15 cellular contexts compared by ENCODE assay signal in the genomic region with DNA sequence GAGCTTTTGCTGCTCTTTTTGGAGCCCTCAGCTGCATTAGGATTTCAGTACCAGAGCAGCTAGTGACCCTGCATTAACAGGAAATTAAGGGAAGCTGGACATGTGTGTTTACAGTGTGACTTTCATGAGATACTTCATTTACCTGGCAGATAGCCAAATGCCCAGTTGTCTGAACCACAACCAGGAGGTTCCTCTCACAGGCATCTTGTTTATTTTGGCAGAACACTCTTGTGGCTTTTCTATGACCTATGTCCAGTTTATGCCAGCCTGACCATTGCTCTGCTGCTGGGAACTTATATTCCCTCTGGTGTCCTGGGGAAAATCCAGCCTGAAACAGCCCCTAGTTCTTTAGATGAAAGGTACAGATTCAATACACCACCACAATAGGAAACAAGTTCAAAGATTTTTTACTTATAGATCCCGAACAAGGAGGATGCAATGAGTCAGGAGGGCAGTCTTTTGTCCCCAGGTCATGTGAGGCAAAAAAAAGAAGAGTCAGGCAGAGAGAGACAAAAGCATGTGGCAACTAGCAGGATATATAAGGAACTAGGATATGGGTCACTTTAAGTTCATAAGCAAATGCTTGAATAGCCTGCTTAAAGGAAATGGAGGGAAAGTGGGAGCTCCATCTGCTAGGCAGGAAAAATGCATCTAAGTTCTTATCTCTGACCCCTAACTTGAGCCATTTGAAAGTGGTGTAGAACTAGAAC.
DNase-seq lines count a peak whose midpoint lies in the region; ATAC-seq, FAIRE-seq and TF ChIP-seq lines count a peak whose summit lies in the region.
"Had no signal": no experiment of that assay in that cellular context is flagged by ENCODE, and none has a peak within 500 bp of the region (broad histone marks: within the 10 kb centered on the region; RNA-seq: fewer than 3 reads in every experiment).

No MANE protein-coding gene starts in this region.

- H3K9ac ChIP-seq in liver (ENCODE audit: low read depth in 1 of 2, low read length in 2 of 2) = no peak overlapping the region
- no peak overlapping the region for H3K9ac ChIP-seq in HepG2 (ENCODE audit: insufficient read depth, low read depth, low read length)
- no peak overlapping the region for H3K9ac ChIP-seq in GM23248

- 11% methylated on average over 1 of the region's 1 CpG for WGBS in liver
- WGBS in HepG2 (ENCODE audit: low lambda C conversion rate) = 4% methylated on average over 1 of the region's 1 CpG
- 7 to 11% methylated on average over 1 of the region's 1 CpG for WGBS in GM23248 (ENCODE audit: low coverage in 1 of 2, low lambda C conversion rate in 2 of 2, missing lambda C conversion rate in 2 of 2), 2 experiments

- H3K4me1 ChIP-seq in liver (ENCODE audit: control insufficient read depth in 4 of 4, insufficient read depth in 4 of 4, low read length in 3 of 4) (peaks cover 8 to 43% (median 20%) of the 10 kb centered on the region in 4 donors), HepG2 (ENCODE audit: insufficient read depth, low read length) (no peaks in the 10 kb centered on the region), GM23248 (ENCODE audit: insufficient read depth) (no peaks in the 10 kb centered on the region)
- H3K4me1 ChIP-seq: left ventricle myocardium inferior had no signal

- H3K36me3 ChIP-seq in liver (ENCODE audit: control insufficient read depth in 4 of 4, insufficient read depth in 3 of 4, low read depth in 1 of 4, low read length in 3 of 4) (no peaks in the 10 kb centered on the region), HepG2 (replicated peaks in 1 of 2; ENCODE audit: control insufficient read depth in 1 of 2, insufficient read depth in 2 of 2, low read length in 2 of 2) (no peaks in the 10 kb centered on the region), GM23248 (ENCODE audit: low read depth) (no peaks in the 10 kb centered on the region)
- H3K36me3 ChIP-seq: left ventricle myocardium inferior had no signal

- peak; percentile 66 to 74 for TF ChIP-seq RAD21 in liver (IDR thresholded peaks at IDR 0.05)
- no peak for TF ChIP-seq RAD21 in HepG2 (CRISPR knock-in tag; IDR thresholded peaks at IDR 0.05)

- no peak overlapping the region for H2AFZ ChIP-seq in HepG2 (ENCODE audit: low read length)
- no peak overlapping the region for H2AFZ ChIP-seq in GM23248

- no peak for TF ChIP-seq POLR2A in HepG2 (IDR thresholded peaks at IDR 0.05; ENCODE audit: insufficient read depth in 1 of 2, low read depth in 2 of 2, low read length in 2 of 2)

- H3K27ac ChIP-seq in liver (ENCODE audit: low read depth in 1 of 2, low read length in 2 of 2) = peak overlapping the region; percentile 76 to 77
- no peak overlapping the region for H3K27ac ChIP-seq in HepG2 (ENCODE audit: extremely low read length, insufficient read depth, low read length)
- H3K27ac ChIP-seq in GM23248 = no peak overlapping the region
- H3K27ac ChIP-seq: left ventricle myocardium inferior had no signal

- H3F3A ChIP-seq in GM23248 (ENCODE audit: insufficient read depth) = no peaks in the 10 kb centered on the region

- DNase-seq in HepG2 (ENCODE audit: low spot score) (no peak), SHP77 treated with DMSO at 0.1 percent for 48 hours (lab: John Stamatoyannopoulos, UW) (peak; percentile 36), fibroblast of pulmonary artery (ENCODE audit: low read depth) (peak; percentile 2), urothelium cell line (ENCODE audit: low spot score) (peak; percentile 17), GM23248 (no peak), NCI-H524 treated with DMSO at 0.1 percent for 48 hours (lab: John Stamatoyannopoulos, UW) (no peak)
- DNase-seq in stimulated activated CD4-positive, alpha-beta T cell treated with anti-CD3 and anti-CD28 coated beads, Interleukin-2, amount 100 ng/mL, for 24 hours = no peak
- DNase-seq: ACHN; activated CD8-positive, alpha-beta memory T cell treated with anti-CD3 and anti-CD28 coated beads, Interleukin-2, amount 50 U/mL, for 48 hours; cortex of kidney; left ventricle myocardium inferior; NCI-H1694 had no signal

- no peaks in the 10 kb centered on the region for H3K9me3 ChIP-seq in liver (ENCODE audit: control insufficient read depth in 4 of 4, low read length in 3 of 4)
- no peaks in the 10 kb centered on the region for H3K9me3 ChIP-seq in HepG2 (ENCODE audit: low read length)
- H3K9me3 ChIP-seq in GM23248 (ENCODE audit: low read depth) = no peaks in the 10 kb centered on the region
- H3K9me3 ChIP-seq: left ventricle myocardium inferior had no signal

- H3K4me3 ChIP-seq in liver (ENCODE audit: low read depth in 1 of 3, low read length in 3 of 3) (no peak overlapping the region), HepG2 (replicated peaks in 1 of 3; ENCODE audit: insufficient read depth in 1 of 3, low read depth in 2 of 3, low read length in 3 of 3) (no peak overlapping the region), fibroblast of pulmonary artery (replicated peaks; ENCODE audit: low read depth, low read length) (no peak overlapping the region), GM23248 (no peak overlapping the region)
- H3K4me3 ChIP-seq: left ventricle myocardium inferior had no signal

- H3K27me3 ChIP-seq in liver (ENCODE audit: control insufficient read depth in 4 of 4, insufficient read depth in 4 of 4, low read length in 3 of 4) (no peaks in the 10 kb centered on the region), HepG2 (ENCODE audit: control insufficient read depth in 1 of 2, insufficient read depth in 2 of 2, low read length in 2 of 2) (no peaks in the 10 kb centered on the region), GM23248 (replicated peaks; ENCODE audit: insufficient read depth) (no peaks in the 10 kb centered on the region)

- intact Hi-C loops in HepG2 (cut with micrococcal nuclease; ENCODE audit: unreplicated experiment) = no loop called here

- TF ChIP-seq EP300 in HepG2 (IDR thresholded peaks at IDR 0.05; ENCODE audit: low read depth in 2 of 2, low read length in 2 of 2) (no peak), HepG2 (CRISPR knock-in tag; IDR thresholded peaks at IDR 0.05; ENCODE audit: borderline replicate concordance) (no peak)

- no peak for ATAC-seq in HepG2

- FAIRE-seq in HepG2 (lab: Jason Lieb, UNC) = no peak
- FAIRE-seq in urothelium cell line (lab: Jason Lieb, UNC) = no peak
- FAIRE-seq: GM12892, H54 had no signal

- no peaks in the 10 kb centered on the region for H3K79me2 ChIP-seq in HepG2 (ENCODE audit: insufficient read depth, low read length)
- H3K79me2 ChIP-seq in GM23248 (ENCODE audit: insufficient read depth) = no peaks in the 10 kb centered on the region

- TF ChIP-seq CTCF in liver (IDR thresholded peaks at IDR 0.05; ENCODE audit: low read depth, low read length, missing input control) = no peak
- TF ChIP-seq CTCF in HepG2 (CRISPR knock-in tag; IDR thresholded peaks at IDR 0.05) = no peak
- no peak for TF ChIP-seq CTCF in fibroblast of pulmonary artery (IDR thresholded peaks at IDR 0.05; ENCODE audit: low read length, missing control alignments)

- no peaks in the 10 kb centered on the region for H3K9me2 ChIP-seq in GM23248 (ENCODE audit: insufficient read depth)

- in situ Hi-C loops in HepG2 (cut with HindIII; ENCODE audit: extremely low pct_ligation_motif_present, low pct_unique_long_range_greater_than_20kb) (no loop called here), GM23248 (cut with MboI) (no loop called here)

- POLR2A ChIA-PET in HepG2 (lab: Yijun Ruan, JAX) = no interaction called here

- BruUV-seq in HepG2 (replicated peaks; lab: Mats Ljungman, UMichigan) = no TSS peak

- H3K4me2 ChIP-seq in HepG2 (ENCODE audit: low read depth, low read length) (no peak overlapping the region), GM23248 (ENCODE audit: unreplicated experiment) (no peak overlapping the region)

- H4K20me1 ChIP-seq in HepG2 (ENCODE audit: insufficient read depth, low read length) (no peaks in the 10 kb centered on the region), GM23248 (ENCODE audit: insufficient read depth) (no peaks in the 10 kb centered on the region)

- CTCF ChIA-PET in HepG2 (lab: Yijun Ruan, JAX; ENCODE audit: low intra/inter-chr PET ratio, low total read pairs) = no interaction called here

TF ChIP-seq in liver, 16 proteins besides CTCF, POLR2A, EP300 and RAD21 (continues in another document):
- TF ChIP-seq YY1 (IDR thresholded peaks at IDR 0.05) (peak; percentile 82), ZBTB33 (IDR thresholded peaks at IDR 0.05) (peak; percentile 94), HNF4G (IDR thresholded peaks at IDR 0.05) (peak; percentile 45), NR2F2 (IDR thresholded peaks at IDR 0.05) (peak; percentile 46), SP1 (IDR thresholded peaks at IDR 0.05) (peak; percentile 92)

TF ChIP-seq in HepG2, 621 proteins besides CTCF, POLR2A, EP300 and RAD21:
- TF ChIP-seq NR2C2 (CRISPR knock-in tag; IDR thresholded peaks at IDR 0.05; ENCODE audit: borderline replicate concordance) (no peak), MTF1 (CRISPR knock-in tag; IDR thresholded peaks at IDR 0.05) (no peak), ZNF350 (CRISPR knock-in tag; IDR thresholded peaks at IDR 0.05; ENCODE audit: borderline replicate concordance, low read depth) (no peak), SRY (CRISPR knock-in tag; IDR thresholded peaks at IDR 0.05) (no peak), ZNF337 (CRISPR knock-in tag; IDR thresholded peaks at IDR 0.05; ENCODE audit: borderline replicate concordance, low read depth) (no peak), ZFP41 (CRISPR knock-in tag; IDR thresholded peaks at IDR 0.05; ENCODE audit: borderline replicate concordance) (no peak), ZNF557 (CRISPR knock-in tag; IDR thresholded peaks at IDR 0.05) (no peak), ADNP (CRISPR knock-in tag; IDR thresholded peaks at IDR 0.05) (no peak)
- TF ChIP-seq, protein P1, sequence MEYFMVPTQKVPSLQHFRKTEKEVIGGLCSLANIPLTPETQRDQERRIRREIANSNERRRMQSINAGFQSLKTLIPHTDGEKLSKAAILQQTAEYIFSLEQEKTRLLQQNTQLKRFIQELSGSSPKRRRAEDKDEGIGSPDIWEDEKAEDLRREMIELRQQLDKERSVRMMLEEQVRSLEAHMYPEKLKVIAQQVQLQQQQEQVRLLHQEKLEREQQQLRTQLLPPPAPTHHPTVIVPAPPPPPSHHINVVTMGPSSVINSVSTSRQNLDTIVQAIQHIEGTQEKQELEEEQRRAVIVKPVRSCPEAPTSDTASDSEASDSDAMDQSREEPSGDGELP (IDR thresholded peaks at IDR 0.05; ENCODE audit: borderline replicate concordance, low read depth) = no peak
TF ChIP-seq in HepG2: peak in this region for 0.

Comparison
In these comparisons a context has a peak if more than half of its experiments do, and no peak if none do; other contexts are left out.
1. H3K27ac ChIP-seq: peak in liver (2 of 2); none in HepG2 (single experiment) and GM23248 (single experiment).
2. DNase-seq: peak in SHP77 treated with DMSO at 0.1 percent for 48 hours (single experiment), fibroblast of pulmonary artery (single experiment) and urothelium cell line (single experiment); none in HepG2 (single experiment), stimulated activated CD4-positive, alpha-beta T cell treated with anti-CD3 and anti-CD28 coated beads, Interleukin-2, amount 100 ng/mL, for 24 hours (0 of 2), GM23248 (single experiment) and NCI-H524 treated with DMSO at 0.1 percent for 48 hours (single experiment).